ENCODE assay signal across 25 cellular contexts in the genomic region with DNA sequence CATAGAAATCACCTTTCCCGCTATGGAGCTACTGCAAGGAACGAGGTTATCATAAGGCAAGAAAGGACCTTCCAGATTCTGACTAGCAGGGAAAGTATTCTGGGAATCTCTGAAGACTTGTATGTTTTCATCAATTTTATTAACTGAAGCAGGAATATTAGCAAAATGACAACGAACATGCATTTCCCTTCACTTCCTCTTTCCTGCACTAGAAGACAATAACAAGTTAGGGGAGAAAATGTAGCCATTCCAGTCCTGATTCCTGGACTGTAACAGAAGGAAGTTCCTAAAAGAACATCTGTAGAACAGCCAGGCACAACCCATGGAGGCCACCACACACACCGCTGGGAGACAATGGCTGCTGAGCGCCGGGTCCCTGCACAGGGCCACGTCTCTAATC.
DNase-seq lines count a peak whose midpoint lies in the region; ATAC-seq and TF ChIP-seq lines count a peak whose summit lies in the region.
"Had no signal": no experiment of that assay in that cellular context is flagged by ENCODE, and none has a peak within 500 bp of the region (broad histone marks: within the 10 kb centered on the region; RNA-seq: fewer than 3 reads in every experiment).

No MANE protein-coding gene starts in this region.

- TF ChIP-seq CTCF in CD4-positive, alpha-beta T cell (IDR thresholded peaks at IDR 0.05): no peak

- no peaks in the 10 kb centered on the region for H3K27me3 Mint-ChIP-seq in CD4-positive, alpha-beta T cell
- H3K27me3 Mint-ChIP-seq in IgD-negative memory B cell: no peaks in the 10 kb centered on the region
- H3K27me3 Mint-ChIP-seq in central memory CD8-positive, alpha-beta T cell: no peaks in the 10 kb centered on the region
- H3K27me3 Mint-ChIP-seq in naive thymus-derived CD8-positive, alpha-beta T cell: no peaks in the 10 kb centered on the region
- H3K27me3 Mint-ChIP-seq: activated CD4-positive, alpha-beta T cell treated with anti-CD3 and anti-CD28 coated beads for 36 hours; activated CD8-positive, alpha-beta T cell treated with anti-CD3 and anti-CD28 coated beads for 36 hours had no signal

- DNase-seq in CD4-positive, alpha-beta T cell: no peak
- no peak for DNase-seq in central memory CD8-positive, alpha-beta T cell (ENCODE audit: low spot score in 2 of 2)
- no peak for DNase-seq in naive thymus-derived CD8-positive, alpha-beta T cell
- DNase-seq in NCI-H345 treated with DMSO at 0.1 percent for 48 hours (lab: John Stamatoyannopoulos, UW; ENCODE audit: unreplicated experiment): no peak
- DNase-seq: activated CD4-positive, alpha-beta T cell treated with anti-CD3 and anti-CD28 coated beads for 36 hours; activated CD8-positive, alpha-beta T cell treated with anti-CD3 and anti-CD28 coated beads for 36 hours; cortex of kidney; DMS79 treated with DMSO at 0.1 percent for 48 hours; esophagus squamous epithelium; GDM1; GM23248; NCI-H1436; NCI-H226; NCI-H748 treated with DMSO at 0.1 percent for 48 hours; pancreas; retina; SHP77; stimulated activated naive CD8-positive, alpha-beta T cell treated with anti-CD3 and anti-CD28 coated beads, Interleukin-15, Interleukin-2, amounts not matched to agents 100 U/mL and 50 U/mL, for 24 hours; upper lobe of right lung had no signal

- no peaks in the 10 kb centered on the region for H3K27me3 ChIP-seq in CD4-positive, alpha-beta T cell (ENCODE audit: control insufficient read depth, insufficient read depth, low read length)
- H3K27me3 ChIP-seq: esophagus squamous epithelium, pancreas, upper lobe of right lung had no signal

- no peaks in the 10 kb centered on the region for H3K9me3 ChIP-seq in CD4-positive, alpha-beta T cell (ENCODE audit: control insufficient read depth, low read length)
- H3K9me3 ChIP-seq: esophagus squamous epithelium, pancreas, upper lobe of right lung had no signal

- peak overlapping the region; percentile 51 for H3K27ac Mint-ChIP-seq in CD4-positive, alpha-beta T cell
- H3K27ac Mint-ChIP-seq in IgD-negative memory B cell: peak overlapping the region in 2 of 3 donors; percentile 32 to 80
- peak overlapping the region; percentile 72 for H3K27ac Mint-ChIP-seq in central memory CD8-positive, alpha-beta T cell (ENCODE audit: low read depth)
- H3K27ac Mint-ChIP-seq in naive thymus-derived CD8-positive, alpha-beta T cell: peak overlapping the region in 8 of 10 donors; percentile 16 to 82 (median 52)
- H3K27ac Mint-ChIP-seq: activated CD4-positive, alpha-beta T cell treated with anti-CD3 and anti-CD28 coated beads for 36 hours; activated CD8-positive, alpha-beta T cell treated with anti-CD3 and anti-CD28 coated beads for 36 hours; T-helper 2 cell treated with Interferon-gamma antibody and Interleukin-4, amounts not matched to agents 5 μg/mL and 100 μg/mL, for 36 hours had no signal

- H3K4me3 Mint-ChIP-seq in CD4-positive, alpha-beta T cell: no peak overlapping the region
- H3K4me3 Mint-ChIP-seq in IgD-negative memory B cell: peak overlapping the region in 1 of 4 donors; percentile 62
- H3K4me3 Mint-ChIP-seq in central memory CD8-positive, alpha-beta T cell: no peak overlapping the region
- no peak overlapping the region for H3K4me3 Mint-ChIP-seq in naive thymus-derived CD8-positive, alpha-beta T cell
- H3K4me3 Mint-ChIP-seq: activated CD4-positive, alpha-beta T cell treated with anti-CD3 and anti-CD28 coated beads for 36 hours; activated CD8-positive, alpha-beta T cell treated with anti-CD3 and anti-CD28 coated beads for 36 hours; neural crest cell; T-helper 2 cell treated with Interferon-gamma antibody and Interleukin-4, amounts not matched to agents 5 μg/mL and 100 μg/mL, for 36 hours had no signal

- intact Hi-C loops in CD4-positive, alpha-beta T cell (cut with DNase I, micrococcal nuclease): no loop called here

- no peak for ATAC-seq in CD4-positive, alpha-beta T cell (ENCODE audit: poor library complexity)
- ATAC-seq in central memory CD8-positive, alpha-beta T cell (replicated peaks; ENCODE audit: extremely low read depth, poor library complexity, severe bottlenecking): no peak
- ATAC-seq in naive thymus-derived CD8-positive, alpha-beta T cell: no peak
- ATAC-seq in HG02759 (IDR thresholded peaks at IDR 0.05; ENCODE audit: unreplicated experiment) (no peak), HG02938 (IDR thresholded peaks at IDR 0.05; ENCODE audit: unreplicated experiment) (no peak)
- ATAC-seq: activated CD4-positive, alpha-beta T cell treated with anti-CD3 and anti-CD28 coated beads for 36 hours; activated CD8-positive, alpha-beta T cell treated with anti-CD3 and anti-CD28 coated beads for 36 hours; pancreas; stimulated activated naive CD8-positive, alpha-beta T cell treated with anti-CD3 and anti-CD28 coated beads, Interleukin-15, Interleukin-2, amounts not matched to agents 100 U/mL and 50 U/mL, for 24 hours; upper lobe of right lung had no signal

- H3K36me3 Mint-ChIP-seq in CD4-positive, alpha-beta T cell (ENCODE audit: low read depth): peaks cover 99% of the 10 kb centered on the region
- H3K36me3 Mint-ChIP-seq in IgD-negative memory B cell: no peaks in the 10 kb centered on the region
- H3K36me3 Mint-ChIP-seq in central memory CD8-positive, alpha-beta T cell (ENCODE audit: insufficient read depth): peaks cover 56% of the 10 kb centered on the region
- peaks cover 0 to 96% (median 25%) of the 10 kb centered on the region in 3 donors for H3K36me3 Mint-ChIP-seq in naive thymus-derived CD8-positive, alpha-beta T cell

- H3K9me3 Mint-ChIP-seq in CD4-positive, alpha-beta T cell: no peaks in the 10 kb centered on the region
- H3K9me3 Mint-ChIP-seq in IgD-negative memory B cell: no peaks in the 10 kb centered on the region
- H3K9me3 Mint-ChIP-seq in central memory CD8-positive, alpha-beta T cell: no peaks in the 10 kb centered on the region
- H3K9me3 Mint-ChIP-seq in naive thymus-derived CD8-positive, alpha-beta T cell: no peaks in the 10 kb centered on the region
- H3K9me3 Mint-ChIP-seq: activated CD8-positive, alpha-beta T cell treated with anti-CD3 and anti-CD28 coated beads for 36 hours; neural crest cell; T-helper 2 cell treated with Interferon-gamma antibody and Interleukin-4, amounts not matched to agents 5 μg/mL and 100 μg/mL, for 36 hours had no signal

- POLR2A ChIA-PET in CD4-positive, alpha-beta T cell (lab: Charles Lee): interaction anchor here (1.6 kb wide), 1 partner anchor 114 kb away, joined by 3 read pairs; no protein-coding TSS in a partner anchor
- POLR2A ChIA-PET in naive thymus-derived CD8-positive, alpha-beta T cell (lab: Charles Lee): interaction anchor here (0.7 kb wide), 1 partner anchor 25 kb away, joined by 3 read pairs; no protein-coding TSS in a partner anchor

- CTCF ChIA-PET in CD4-positive, alpha-beta T cell (lab: Charles Lee): no interaction called here

- H3K27ac ChIP-seq in CD4-positive, alpha-beta T cell (ENCODE audit: low read depth, low read length): no peak overlapping the region
- H3K27ac ChIP-seq: esophagus squamous epithelium, GM23248, pancreas, upper lobe of right lung, VCaP had no signal

- peaks cover 5% of the 10 kb centered on the region for H3K4me1 Mint-ChIP-seq in CD4-positive, alpha-beta T cell (ENCODE audit: low read depth)
- peaks cover 0 to 9% (median 3%) of the 10 kb centered on the region in 3 donors for H3K4me1 Mint-ChIP-seq in IgD-negative memory B cell
- H3K4me1 Mint-ChIP-seq in central memory CD8-positive, alpha-beta T cell: peaks cover 13% of the 10 kb centered on the region
- H3K4me1 Mint-ChIP-seq in naive thymus-derived CD8-positive, alpha-beta T cell: peaks cover 0 to 8% (median 4%) of the 10 kb centered on the region in 4 donors
- H3K4me1 Mint-ChIP-seq: activated CD4-positive, alpha-beta T cell treated with anti-CD3 and anti-CD28 coated beads for 36 hours; neural crest cell had no signal
